ENCODE assay signal across 8 cellular contexts in the genomic region with DNA sequence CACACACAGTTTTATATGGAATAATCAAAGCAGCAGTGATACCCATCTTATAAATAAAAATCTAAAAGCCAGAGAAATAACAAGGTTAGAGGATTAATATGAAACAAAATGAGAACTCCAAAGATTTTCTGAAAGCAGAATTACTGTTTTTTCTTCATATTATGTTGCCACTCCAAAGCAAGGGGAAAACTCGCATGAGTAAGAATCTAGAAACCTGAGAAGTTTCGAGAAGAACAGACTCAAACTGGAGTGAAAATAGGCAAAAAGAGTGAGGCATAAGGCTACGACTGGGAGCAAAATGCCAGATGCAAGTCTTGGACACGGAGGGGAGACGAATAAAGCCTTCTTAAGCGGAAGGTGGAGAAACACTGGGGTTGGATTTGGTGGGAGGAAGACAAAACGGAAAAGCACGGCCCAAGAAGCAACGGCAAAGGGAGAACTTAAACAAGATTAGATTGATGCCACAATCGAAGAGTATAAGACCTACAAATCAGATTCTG. TPM values are rescaled to one million over a fixed set of nuclear protein-coding genes. Genes with fewer than 3 reads are reported as not detected.
DNase-seq lines count a peak whose midpoint lies in the region; ATAC-seq, FAIRE-seq and TF ChIP-seq lines count a peak whose summit lies in the region.

No MANE protein-coding gene starts in this region.

- ATAC-seq in HG02884 (IDR thresholded peaks at IDR 0.05; ENCODE audit: unreplicated experiment), result no peak
- ATAC-seq in HG03045 (IDR thresholded peaks at IDR 0.05; ENCODE audit: unreplicated experiment), result no peak

- H4K5ac ChIP-seq in mesendoderm (ENCODE audit: low read length), result no peak overlapping the region

- DNase-seq in MG63, result no peak
- DNase-seq in bronchial epithelial cell (ENCODE audit: low read depth), result peak; percentile 27
- DNase-seq in mesendoderm, result no peak
- no peak for DNase-seq in COLO668 (lab: John Stamatoyannopoulos, UW; ENCODE audit: unreplicated experiment)
- DNase-seq in NCI-H1436 (lab: John Stamatoyannopoulos, UW), result no peak

- peak overlapping the region; percentile 47 for H3K18ac ChIP-seq in mesendoderm (ENCODE audit: low read length)

- whole genome bisulfite sequencing in mesendoderm (ENCODE audit: extremely low coverage, insufficient coverage, low lambda C conversion rate), result no CpG with 5 or more reads among the region's 10 CpGs

- peaks cover 44% of the 10 kb centered on the region for H3K79me2 ChIP-seq in mesendoderm (ENCODE audit: control insufficient read depth, insufficient read depth, low read length)

- H3K4ac ChIP-seq in mesendoderm (ENCODE audit: low read depth, low read length), result peak overlapping the region; percentile 94

- peak overlapping the region; percentile 89 for H3K27ac ChIP-seq in mesendoderm (ENCODE audit: low read depth, low read length)

- H3K27me3 ChIP-seq in MG63 (no peaks in the 10 kb centered on the region), bronchial epithelial cell (ENCODE audit: control insufficient read depth, insufficient read depth, low read length) (no peaks in the 10 kb centered on the region), mesendoderm (ENCODE audit: insufficient read depth, low read length, poor library complexity) (no peaks in the 10 kb centered on the region)

- peaks cover 6% of the 10 kb centered on the region for H3K79me1 ChIP-seq in mesendoderm (ENCODE audit: low read length)

- no peak for FAIRE-seq in bronchial epithelial cell (lab: Jason Lieb, UNC)

- H2BK120ac ChIP-seq in mesendoderm (ENCODE audit: low read depth, low read length), result no peak overlapping the region

- peak overlapping the region; percentile 99 for H3K56ac ChIP-seq in mesendoderm (ENCODE audit: low read length)

- H3K36me3 ChIP-seq in ES-I3 (ENCODE audit: insufficient read depth, low read length) (no peaks in the 10 kb centered on the region), MG63 (peaks cover 7% of the 10 kb centered on the region; the same call in 1 of the 2 replicates), bronchial epithelial cell (ENCODE audit: control insufficient read depth, insufficient read depth, low read length) (peaks cover 5% of the 10 kb centered on the region), mesendoderm (ENCODE audit: control insufficient read depth, insufficient read depth, low read length) (no peaks in the 10 kb centered on the region)

- no peak overlapping the region for H4K8ac ChIP-seq in mesendoderm (ENCODE audit: low read depth, low read length)

- no peak for TF ChIP-seq CTCF in bronchial epithelial cell (IDR thresholded peaks at IDR 0.05; ENCODE audit: insufficient read depth, low read length, severe bottlenecking)

- H3K4me3 ChIP-seq in MG63 (peak overlapping the region; percentile 93), bronchial epithelial cell (ENCODE audit: low read depth, low read length) (peak overlapping the region; percentile 75), mesendoderm (ENCODE audit: low read length) (peak overlapping the region; percentile 98)

- H3K9me3 ChIP-seq in ES-I3 (ENCODE audit: control insufficient read depth, insufficient read depth, low read length) (no peaks in the 10 kb centered on the region), MG63 (no peaks in the 10 kb centered on the region)

- no peak overlapping the region for H2AK5ac ChIP-seq in mesendoderm (ENCODE audit: low read length)

- H3K23ac ChIP-seq in mesendoderm (ENCODE audit: low read length), result no peak overlapping the region

- H2BK5ac ChIP-seq in mesendoderm (ENCODE audit: low read length), result no peak overlapping the region

- H3K4me2 ChIP-seq in mesendoderm (ENCODE audit: low read length), result peak overlapping the region; percentile 70

- no peak overlapping the region for H2BK15ac ChIP-seq in mesendoderm (replicated peaks; ENCODE audit: low read depth)

- H3K9ac ChIP-seq in ES-I3 (ENCODE audit: low read depth, low read length) (peak overlapping the region; percentile 91), mesendoderm (ENCODE audit: low read length) (peak overlapping the region; percentile 99)

- no peaks in the 10 kb centered on the region; the same call in 1 of the 2 replicates for H3K4me1 ChIP-seq in ES-I3 (ENCODE audit: insufficient read depth, low read length)
- H3K4me1 ChIP-seq in mesendoderm (ENCODE audit: control insufficient read depth, low read depth, low read length), result peaks cover 3% of the 10 kb centered on the region

RNA-seq across cellular contexts. Expression of a gene that starts 0.9 kb away (rescaled TPM):
- 23.9 and 24.5 TPM in 2 replicates for total RNA-seq in MG63 (2014; rRNA removed; shearing (Covaris generic); ENCODE audit: low replicate concordance)
- 62.9 and 75.1 TPM in 2 replicates for total RNA-seq in bronchial epithelial cell
- 60.0 TPM for polyA plus RNA-seq in mesendoderm (2013, experiment 1 of 2)
- polyA plus RNA-seq in mesendoderm (2013, experiment 2 of 2), result 60.0 TPM
